In the genomic region with DNA sequence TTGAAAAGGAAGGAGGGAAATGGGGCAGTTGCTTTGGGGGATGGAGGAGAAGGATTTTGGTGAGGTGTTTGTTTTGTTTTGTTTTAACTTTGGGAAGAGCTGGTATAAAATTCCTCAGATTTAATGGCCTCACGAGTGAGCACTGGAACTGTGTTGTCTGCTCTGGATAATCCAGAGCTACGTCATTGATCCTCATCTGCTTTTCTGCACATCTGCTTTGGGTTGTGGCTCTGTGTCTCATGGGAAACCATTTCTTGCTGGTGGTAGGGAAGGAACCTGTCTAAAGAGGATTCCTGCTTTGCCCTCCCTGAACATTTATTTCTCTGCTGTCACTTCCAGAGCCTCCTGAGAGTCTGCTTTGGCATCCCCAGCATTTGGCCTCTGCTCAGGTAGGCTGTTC, we compare ENCODE assay signal across 11 cellular contexts. TPM values are rescaled to one million over a fixed set of nuclear protein-coding genes. Genes with fewer than 3 reads are reported as not detected.
DNase-seq lines count a peak whose midpoint lies in the region; ATAC-seq and TF ChIP-seq lines count a peak whose summit lies in the region.
"Had no signal": no experiment of that assay in that cellular context is flagged by ENCODE, and none has a peak within 500 bp of the region (broad histone marks: within the 10 kb centered on the region; RNA-seq: fewer than 3 reads in every experiment).

No MANE protein-coding gene starts in this region.

- H3K27me3 Mint-ChIP-seq in activated naive CD4-positive, alpha-beta T cell treated with anti-CD3 and anti-CD28 coated beads, Interleukin-2, amount 10 ng/mL, durations not matched to agents 7 days and 5 days: peaks cover 11% of the 10 kb centered on the region
- peaks cover 2% of the 10 kb centered on the region for H3K27me3 Mint-ChIP-seq in mesothelial cell of epicardium (ENCODE audit: low read depth)

- H3K4me3 ChIP-seq in breast epithelium (peak overlapping the region; percentile 61 to 87 (median 66)), upper lobe of left lung (peak overlapping the region; percentile 8 to 71 (median 66))

- ATAC-seq in upper lobe of left lung (ENCODE audit: low FRiP score in 2 of 2) (no peak), HG02885 (IDR thresholded peaks at IDR 0.05; ENCODE audit: poor library complexity, unreplicated experiment) (no peak), HG02610 (IDR thresholded peaks at IDR 0.05; ENCODE audit: unreplicated experiment) (no peak)

- no peaks in the 10 kb centered on the region for H3K36me3 ChIP-seq in breast epithelium
- no peaks in the 10 kb centered on the region for H3K36me3 ChIP-seq in upper lobe of left lung
- H3K36me3 ChIP-seq: BE2C had no signal

- H3K4me1 ChIP-seq in breast epithelium: peaks cover 0 to 11% of the 10 kb centered on the region in 2 donors
- peaks cover 37 to 74% (median 55%) of the 10 kb centered on the region in 4 donors for H3K4me1 ChIP-seq in upper lobe of left lung
- H3K4me1 ChIP-seq: BE2C had no signal

- H3K27ac ChIP-seq in breast epithelium (peak overlapping the region; percentile 21 to 65), upper lobe of left lung (peak overlapping the region; percentile 88 to 98 (median 96))

- TF ChIP-seq POLR2A in breast epithelium (IDR thresholded peaks at IDR 0.05) (no peak), upper lobe of left lung (IDR thresholded peaks at IDR 0.05) (no peak)

- peak overlapping the region; percentile 96 for H3K4me3 Mint-ChIP-seq in activated naive CD4-positive, alpha-beta T cell treated with anti-CD3 and anti-CD28 coated beads, Interleukin-2, amount 10 ng/mL, durations not matched to agents 7 days and 5 days
- no peak overlapping the region for H3K4me3 Mint-ChIP-seq in mesothelial cell of epicardium

- peaks cover 66% of the 10 kb centered on the region for H3K4me1 Mint-ChIP-seq in activated naive CD4-positive, alpha-beta T cell treated with anti-CD3 and anti-CD28 coated beads, Interleukin-2, amount 10 ng/mL, durations not matched to agents 7 days and 5 days
- H3K4me1 Mint-ChIP-seq in mesothelial cell of epicardium: peaks cover 43% of the 10 kb centered on the region

- H3K9me3 ChIP-seq in breast epithelium (no peaks in the 10 kb centered on the region), upper lobe of left lung (no peaks in the 10 kb centered on the region)
- H3K9me3 ChIP-seq: BE2C had no signal

- H3K9me3 Mint-ChIP-seq in activated naive CD4-positive, alpha-beta T cell treated with anti-CD3 and anti-CD28 coated beads, Interleukin-2, amount 10 ng/mL, durations not matched to agents 7 days and 5 days: no peaks in the 10 kb centered on the region
- no peaks in the 10 kb centered on the region for H3K9me3 Mint-ChIP-seq in mesothelial cell of epicardium

- DNase-seq in activated naive CD4-positive, alpha-beta T cell treated with anti-CD3 and anti-CD28 coated beads, Interleukin-2, amount 10 ng/mL, durations not matched to agents 7 days and 5 days: no peak
- no peak for DNase-seq in activated naive CD4-positive, alpha-beta T cell (lab: John Stamatoyannopoulos, UW)
- no peak for DNase-seq in breast epithelium (ENCODE audit: low spot score in 2 of 2)
- DNase-seq in mesothelial cell of epicardium (ENCODE audit: low spot score in 2 of 2, unreplicated experiment in 2 of 2): no peak
- no peak for DNase-seq in upper lobe of left lung
- no peak for DNase-seq in medulla oblongata (ENCODE audit: extremely low spot score)
- DNase-seq: BE2C, cortex of kidney, NCI-H2107 had no signal

- peak overlapping the region; percentile 95 for H3K27ac Mint-ChIP-seq in activated naive CD4-positive, alpha-beta T cell treated with anti-CD3 and anti-CD28 coated beads, Interleukin-2, amount 10 ng/mL, durations not matched to agents 7 days and 5 days
- peak overlapping the region; percentile 22 for H3K27ac Mint-ChIP-seq in mesothelial cell of epicardium

- TF ChIP-seq CTCF in breast epithelium (IDR thresholded peaks at IDR 0.05) (no peak), mesothelial cell of epicardium (IDR thresholded peaks at IDR 0.05; ENCODE audit: unreplicated experiment) (no peak), upper lobe of left lung (IDR thresholded peaks at IDR 0.05) (no peak)

- H3K27me3 ChIP-seq in breast epithelium (no peaks in the 10 kb centered on the region), upper lobe of left lung (no peaks in the 10 kb centered on the region)
- H3K27me3 ChIP-seq: BE2C had no signal

- CTCF ChIA-PET in activated naive CD4-positive, alpha-beta T cell treated with anti-CD3 and anti-CD28 coated beads, Interleukin-2, amount 10 ng/mL, durations not matched to agents 7 days and 5 days (lab: Charles Lee): interaction anchor here (0.9 to 1.1 kb wide), 2 partner anchors 34 to 38 kb away, joined by 3 read pairs; no protein-coding TSS in a partner anchor

- WGBS in upper lobe of left lung, 2 donors: 53 to 75% methylated on average over 2 of the region's 2 CpGs

- no peak for TF ChIP-seq EP300 in upper lobe of left lung (IDR thresholded peaks at IDR 0.05)

- peaks cover 54% of the 10 kb centered on the region for H3K36me3 Mint-ChIP-seq in activated naive CD4-positive, alpha-beta T cell treated with anti-CD3 and anti-CD28 coated beads, Interleukin-2, amount 10 ng/mL, durations not matched to agents 7 days and 5 days
- no peaks in the 10 kb centered on the region for H3K36me3 Mint-ChIP-seq in mesothelial cell of epicardium

- intact Hi-C loops in breast epithelium (cut with DNase I; ENCODE audit: low total_unique reads): no loop called here

RNA-seq across cellular contexts. Expression of a gene that starts 3.1 kb away (rescaled TPM):
- 10 to 100 TPM; 52.0 to 84.9 (median 72.8) TPM for total RNA-seq in breast epithelium
- 19.3 to 21.1 TPM (median 20.9 TPM) in 3 replicates for total RNA-seq in mesothelial cell of epicardium
- 10 to 100 TPM; 25.1 to 68.5 (median 45.3) TPM for total RNA-seq in upper lobe of left lung
